Comparison of ENCODE assay signal across 19 cellular contexts in the genomic region with DNA sequence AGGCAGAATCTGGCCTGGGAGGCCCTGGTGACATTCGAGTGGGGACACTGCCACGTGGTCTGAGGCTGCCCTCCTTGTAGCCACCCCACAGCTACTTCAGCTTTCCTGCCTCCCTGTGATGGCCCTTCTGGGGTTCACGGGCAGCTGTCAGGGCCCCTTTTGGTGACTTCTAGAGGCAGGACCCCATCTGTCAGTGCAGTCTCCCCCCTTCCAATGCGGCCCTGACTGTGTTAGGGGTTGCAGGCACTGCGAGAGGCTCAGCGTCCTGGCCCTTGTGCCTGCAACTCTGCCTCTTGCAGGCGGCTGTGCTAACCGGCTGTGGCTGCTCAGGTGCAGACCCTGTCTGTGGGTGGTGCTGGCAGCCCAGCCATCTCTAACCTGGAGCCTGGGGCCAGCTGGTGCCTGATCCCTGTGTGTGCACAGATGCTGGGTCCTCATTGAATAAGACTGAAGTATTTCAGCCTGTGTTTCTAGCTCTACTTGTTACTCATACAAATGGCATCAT.
DNase-seq lines count a peak whose midpoint lies in the region; ATAC-seq and TF ChIP-seq lines count a peak whose summit lies in the region.
"Had no signal": no experiment of that assay in that cellular context is flagged by ENCODE, and none has a peak within 500 bp of the region (broad histone marks: within the 10 kb centered on the region; RNA-seq: fewer than 3 reads in every experiment).

No MANE protein-coding gene starts in this region.

- no peaks in the 10 kb centered on the region for H3K9me2 ChIP-seq in neural cell (ENCODE audit: insufficient read depth, low read length)

- H3K79me2 ChIP-seq in neural cell (replicated peaks; ENCODE audit: insufficient read depth, low read length) = no peaks in the 10 kb centered on the region

- H3K4me2 ChIP-seq in neural cell (ENCODE audit: low read length) = no peak overlapping the region
- H3K4me2 ChIP-seq: BLaER1 had no signal

- H3K9me3 ChIP-seq in neural cell (ENCODE audit: low read length) = no peaks in the 10 kb centered on the region
- H3K9me3 ChIP-seq: BLaER1 had no signal

- H2AFZ ChIP-seq in neural cell (ENCODE audit: low read depth, low read length) = no peak overlapping the region

- no peak overlapping the region for H3K4me3 Mint-ChIP-seq in activated naive CD4-positive, alpha-beta T cell treated with anti-CD3 and anti-CD28 coated beads, Interleukin-2, amount 10 ng/mL, durations not matched to agents 7 days and 5 days

- ATAC-seq in HG03521 (IDR thresholded peaks at IDR 0.05; ENCODE audit: unreplicated experiment) = no peak
- ATAC-seq: Panc1 had no signal

- DNase-seq in activated naive CD4-positive, alpha-beta T cell treated with anti-CD3 and anti-CD28 coated beads, Interleukin-2, amount 10 ng/mL, durations not matched to agents 7 days and 5 days = no peak
- no peak for DNase-seq in activated naive CD4-positive, alpha-beta T cell (lab: John Stamatoyannopoulos, UW)
- peak; percentile 45 for DNase-seq in D341Med (ENCODE audit: low spot score)
- DNase-seq in coronary artery (ENCODE audit: low spot score) = peak; percentile 66
- DNase-seq in cerebellum (ENCODE audit: low spot score) = no peak
- no peak for DNase-seq in activated CD4-positive, CD25-positive, alpha-beta regulatory T cell treated with anti-CD3 and anti-CD28 coated beads, Interleukin-2, amount 50 U/mL, for 72 hours
- DNase-seq: CD4-positive, alpha-beta memory T cell; Kasumi-1; NCI-H1048; NCI-H1417 treated with DMSO at 0.1 percent for 48 hours; NCI-H187; NCI-H2107; NCI-H345; NCI-H82; SIG-M5 had no signal

- H4K20me1 ChIP-seq in neural cell (ENCODE audit: insufficient read depth) = no peaks in the 10 kb centered on the region
- H4K20me1 ChIP-seq: BLaER1 had no signal

- peaks cover 19% of the 10 kb centered on the region for H3K4me1 Mint-ChIP-seq in activated naive CD4-positive, alpha-beta T cell treated with anti-CD3 and anti-CD28 coated beads, Interleukin-2, amount 10 ng/mL, durations not matched to agents 7 days and 5 days

- peaks cover 4% of the 10 kb centered on the region for H3K36me3 ChIP-seq in neural cell (ENCODE audit: insufficient read depth, low read length)

- H3K36me3 Mint-ChIP-seq in activated naive CD4-positive, alpha-beta T cell treated with anti-CD3 and anti-CD28 coated beads, Interleukin-2, amount 10 ng/mL, durations not matched to agents 7 days and 5 days = peaks cover 56% of the 10 kb centered on the region

- CTCF ChIA-PET in activated naive CD4-positive, alpha-beta T cell treated with anti-CD3 and anti-CD28 coated beads, Interleukin-2, amount 10 ng/mL, durations not matched to agents 7 days and 5 days (lab: Charles Lee) = interaction anchor here (1.2 kb wide), 1 partner anchor 8 kb away, joined by 3 read pairs; no protein-coding TSS in a partner anchor

- no peaks in the 10 kb centered on the region for H3K27me3 Mint-ChIP-seq in activated naive CD4-positive, alpha-beta T cell treated with anti-CD3 and anti-CD28 coated beads, Interleukin-2, amount 10 ng/mL, durations not matched to agents 7 days and 5 days
- H3K27me3 Mint-ChIP-seq: CD4-positive, alpha-beta memory T cell had no signal

- no peak for TF ChIP-seq EP300 in neural cell (conservative IDR thresholded peaks at IDR 0.05; ENCODE audit: poor library complexity, severe bottlenecking)

- H3K9me3 Mint-ChIP-seq in activated naive CD4-positive, alpha-beta T cell treated with anti-CD3 and anti-CD28 coated beads, Interleukin-2, amount 10 ng/mL, durations not matched to agents 7 days and 5 days = no peaks in the 10 kb centered on the region
- H3K9me3 Mint-ChIP-seq: CD4-positive, alpha-beta memory T cell had no signal

- H3K27ac Mint-ChIP-seq in activated naive CD4-positive, alpha-beta T cell treated with anti-CD3 and anti-CD28 coated beads, Interleukin-2, amount 10 ng/mL, durations not matched to agents 7 days and 5 days = peak overlapping the region; percentile 35

- no peak for TF ChIP-seq CTCF in coronary artery (IDR thresholded peaks at IDR 0.05)
- TF ChIP-seq CTCF in neural cell (IDR thresholded peaks at IDR 0.05; ENCODE audit: poor library complexity, severe bottlenecking) = no peak

- no peaks in the 10 kb centered on the region for H3F3A ChIP-seq in neural cell (ENCODE audit: insufficient read depth, low read length, poor library complexity, severe bottlenecking)

- H3K27ac ChIP-seq in coronary artery (no peak overlapping the region), neural cell (ENCODE audit: low read length) (peak overlapping the region; percentile 12)
- H3K27ac ChIP-seq: BLaER1 had no signal

- H3K9ac ChIP-seq in neural cell (ENCODE audit: low read length) = no peak overlapping the region
- H3K9ac ChIP-seq: BLaER1 had no signal

- no peak for TF ChIP-seq RAD21 in neural cell (conservative IDR thresholded peaks at IDR 0.05)

- no peaks in the 10 kb centered on the region for H3K27me3 ChIP-seq in neural cell (ENCODE audit: insufficient read depth, low read depth, low read length)
- H3K27me3 ChIP-seq: BLaER1 had no signal

- H3K4me3 ChIP-seq in coronary artery (no peak overlapping the region), neural cell (ENCODE audit: low read length) (peak overlapping the region; percentile 40)
- H3K4me3 ChIP-seq: BLaER1 had no signal

TF ChIP-seq in neural cell, 6 proteins besides CTCF, POLR2A, EP300 and RAD21:
- no peak for TF ChIP-seq POLR2AphosphoS5 (IDR thresholded peaks at IDR 0.05)
- TF ChIP-seq SMC3 (conservative IDR thresholded peaks at IDR 0.05; ENCODE audit: poor library complexity) = no peak
- no peak for TF ChIP-seq EZH2 (IDR thresholded peaks at IDR 0.05; ENCODE audit: borderline replicate concordance, insufficient read depth, low read length, poor library complexity, severe bottlenecking)
- no peak for TF ChIP-seq TAF1 (IDR thresholded peaks at IDR 0.05; ENCODE audit: low read depth)
- TF ChIP-seq, protein P1, sequence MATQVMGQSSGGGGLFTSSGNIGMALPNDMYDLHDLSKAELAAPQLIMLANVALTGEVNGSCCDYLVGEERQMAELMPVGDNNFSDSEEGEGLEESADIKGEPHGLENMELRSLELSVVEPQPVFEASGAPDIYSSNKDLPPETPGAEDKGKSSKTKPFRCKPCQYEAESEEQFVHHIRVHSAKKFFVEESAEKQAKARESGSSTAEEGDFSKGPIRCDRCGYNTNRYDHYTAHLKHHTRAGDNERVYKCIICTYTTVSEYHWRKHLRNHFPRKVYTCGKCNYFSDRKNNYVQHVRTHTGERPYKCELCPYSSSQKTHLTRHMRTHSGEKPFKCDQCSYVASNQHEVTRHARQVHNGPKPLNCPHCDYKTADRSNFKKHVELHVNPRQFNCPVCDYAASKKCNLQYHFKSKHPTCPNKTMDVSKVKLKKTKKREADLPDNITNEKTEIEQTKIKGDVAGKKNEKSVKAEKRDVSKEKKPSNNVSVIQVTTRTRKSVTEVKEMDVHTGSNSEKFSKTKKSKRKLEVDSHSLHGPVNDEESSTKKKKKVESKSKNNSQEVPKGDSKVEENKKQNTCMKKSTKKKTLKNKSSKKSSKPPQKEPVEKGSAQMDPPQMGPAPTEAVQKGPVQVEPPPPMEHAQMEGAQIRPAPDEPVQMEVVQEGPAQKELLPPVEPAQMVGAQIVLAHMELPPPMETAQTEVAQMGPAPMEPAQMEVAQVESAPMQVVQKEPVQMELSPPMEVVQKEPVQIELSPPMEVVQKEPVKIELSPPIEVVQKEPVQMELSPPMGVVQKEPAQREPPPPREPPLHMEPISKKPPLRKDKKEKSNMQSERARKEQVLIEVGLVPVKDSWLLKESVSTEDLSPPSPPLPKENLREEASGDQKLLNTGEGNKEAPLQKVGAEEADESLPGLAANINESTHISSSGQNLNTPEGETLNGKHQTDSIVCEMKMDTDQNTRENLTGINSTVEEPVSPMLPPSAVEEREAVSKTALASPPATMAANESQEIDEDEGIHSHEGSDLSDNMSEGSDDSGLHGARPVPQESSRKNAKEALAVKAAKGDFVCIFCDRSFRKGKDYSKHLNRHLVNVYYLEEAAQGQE (IDR thresholded peaks at IDR 0.05; ENCODE audit: borderline replicate concordance) = no peak
- TF ChIP-seq MXI1 (conservative IDR thresholded peaks at IDR 0.05; ENCODE audit: poor library complexity, severe bottlenecking) = no peak

Comparison
In these comparisons a context has a peak if more than half of its experiments do, and no peak if none do; other contexts are left out.
1. DNase-seq: peak in D341Med (single experiment) and coronary artery (single experiment); none in activated naive CD4-positive, alpha-beta T cell treated with anti-CD3 and anti-CD28 coated beads, Interleukin-2, amount 10 ng/mL, durations not matched to agents 7 days and 5 days (single experiment), activated naive CD4-positive, alpha-beta T cell (0 of 4), cerebellum (single experiment) and activated CD4-positive, CD25-positive, alpha-beta regulatory T cell treated with anti-CD3 and anti-CD28 coated beads, Interleukin-2, amount 50 U/mL, for 72 hours (single experiment).